9 cellular contexts compared by ENCODE assay signal in the genomic region with DNA sequence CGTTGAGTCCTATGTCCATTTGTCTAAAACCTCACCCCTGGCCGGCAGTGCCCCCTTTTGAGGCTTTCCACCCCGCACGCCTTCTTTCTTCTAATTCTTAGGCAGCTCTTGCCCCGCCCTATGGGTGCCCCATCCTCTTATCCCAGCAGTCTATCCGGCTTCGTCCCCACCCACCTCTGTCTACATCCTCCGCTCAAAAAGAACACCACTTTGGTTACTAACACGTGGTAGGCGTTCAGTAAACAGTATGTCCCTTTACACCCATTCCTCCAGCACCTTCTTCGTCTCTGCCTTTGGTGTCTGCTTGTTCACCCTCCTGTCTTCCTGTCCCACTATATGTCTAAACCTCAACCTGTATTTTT. TPM values are rescaled to one million over a fixed set of nuclear protein-coding genes. Genes with fewer than 3 reads are reported as not detected.
A peak's percentile ranks its signal among the peaks of the same experiment; 100 is the strongest.
DNase-seq lines count a peak whose midpoint lies in the region; ATAC-seq and TF ChIP-seq lines count a peak whose summit lies in the region.
"Had no signal": no experiment of that assay in that cellular context is flagged by ENCODE, and none has a peak within 500 bp of the region (broad histone marks: within the 10 kb centered on the region; RNA-seq: fewer than 3 reads in every experiment).

No MANE protein-coding gene starts in this region.

- intact Hi-C loops in CD14-positive monocyte (cut with micrococcal nuclease): no loop called here

- ATAC-seq in naive B cell (ENCODE audit: low read depth in 2 of 2) (no peak), HG03196 (IDR thresholded peaks at IDR 0.05; ENCODE audit: unreplicated experiment) (no peak), GM21737 (IDR thresholded peaks at IDR 0.05; ENCODE audit: unreplicated experiment) (no peak)

- TF ChIP-seq CTCF in CD14-positive monocyte (IDR thresholded peaks at IDR 0.05): no peak
- TF ChIP-seq CTCF in chondrocyte (IDR thresholded peaks at IDR 0.05): no peak

- H3K27me3 Mint-ChIP-seq in CD14-positive monocyte (ENCODE audit: low read depth in 3 of 3) (peaks cover 0 to 5% (median 2%) of the 10 kb centered on the region in 3 donors), chondrocyte (ENCODE audit: low read depth) (peaks cover 4% of the 10 kb centered on the region), naive B cell (peaks cover 15 to 49% (median 27%) of the 10 kb centered on the region in 3 donors)

- H3K36me3 Mint-ChIP-seq in CD14-positive monocyte (no peaks in the 10 kb centered on the region), chondrocyte (ENCODE audit: low read depth) (no peaks in the 10 kb centered on the region), naive B cell (no peaks in the 10 kb centered on the region)

- H3K4me1 Mint-ChIP-seq in CD14-positive monocyte: peaks cover 42% of the 10 kb centered on the region
- peaks cover 13% of the 10 kb centered on the region for H3K4me1 Mint-ChIP-seq in chondrocyte (ENCODE audit: low read depth)
- peaks cover 12 to 16% (median 14%) of the 10 kb centered on the region in 3 donors for H3K4me1 Mint-ChIP-seq in naive B cell

- H3K4me3 Mint-ChIP-seq in CD14-positive monocyte (peak overlapping the region; percentile 81 to 84), chondrocyte (ENCODE audit: unreplicated experiment) (peak overlapping the region; percentile 59), naive B cell (peak overlapping the region in 7 of 8 donors; percentile 45 to 69 (median 52))

- H3K27ac Mint-ChIP-seq in CD14-positive monocyte (peak overlapping the region in 6 of 7 donors; percentile 43 to 92 (median 87)), chondrocyte (ENCODE audit: unreplicated experiment) (no peak overlapping the region), naive B cell (peak overlapping the region in 1 of 6 donors; percentile 65)

- H3K9me3 Mint-ChIP-seq in CD14-positive monocyte (peaks cover 0 to 2% (median 0%) of the 10 kb centered on the region in 7 donors), chondrocyte (ENCODE audit: low read depth) (peaks cover 9% of the 10 kb centered on the region), naive B cell (peaks cover 0 to 5% (median 0%) of the 10 kb centered on the region in 7 donors)

- DNase-seq in CD14-positive monocyte (ENCODE audit: low spot score): no peak
- DNase-seq in Kasumi-1 (lab: John Stamatoyannopoulos, UW): peak; percentile 59 to 73
- DNase-seq in chondrocyte (ENCODE audit: low spot score): no peak
- no peak for DNase-seq in naive B cell
- no peak for DNase-seq in NCI-H1092 (lab: John Stamatoyannopoulos, UW)
- no peak for DNase-seq in NAMALWA (ENCODE audit: low spot score)
- DNase-seq: SHP77 had no signal

RNA-seq across cellular contexts. Expression of gene STARD8, which starts 39.2 kb away (rescaled TPM):
- polyA plus RNA-seq in CD14-positive monocyte (1 to 10 TPM; 1.2 to 1.7 TPM), naive B cell (ENCODE audit: low read depth in 6 of 6) (not detected)
- total RNA-seq in chondrocyte: 0.31 to 0.49 TPM (median 0.37 TPM) in 3 replicates

Comparison
In these comparisons a context has a peak if more than half of its experiments do, and no peak if none do; other contexts are left out.
1. DNase-seq: peak in Kasumi-1 (2 of 2); none in CD14-positive monocyte (single experiment), chondrocyte (single experiment), naive B cell (single experiment), NCI-H1092 (single experiment) and NAMALWA (single experiment).
2. Peak in every context shown above with its lines, with median percentiles within 50 percentile points of each other: H3K4me3 Mint-ChIP-seq.